In the genomic region with DNA sequence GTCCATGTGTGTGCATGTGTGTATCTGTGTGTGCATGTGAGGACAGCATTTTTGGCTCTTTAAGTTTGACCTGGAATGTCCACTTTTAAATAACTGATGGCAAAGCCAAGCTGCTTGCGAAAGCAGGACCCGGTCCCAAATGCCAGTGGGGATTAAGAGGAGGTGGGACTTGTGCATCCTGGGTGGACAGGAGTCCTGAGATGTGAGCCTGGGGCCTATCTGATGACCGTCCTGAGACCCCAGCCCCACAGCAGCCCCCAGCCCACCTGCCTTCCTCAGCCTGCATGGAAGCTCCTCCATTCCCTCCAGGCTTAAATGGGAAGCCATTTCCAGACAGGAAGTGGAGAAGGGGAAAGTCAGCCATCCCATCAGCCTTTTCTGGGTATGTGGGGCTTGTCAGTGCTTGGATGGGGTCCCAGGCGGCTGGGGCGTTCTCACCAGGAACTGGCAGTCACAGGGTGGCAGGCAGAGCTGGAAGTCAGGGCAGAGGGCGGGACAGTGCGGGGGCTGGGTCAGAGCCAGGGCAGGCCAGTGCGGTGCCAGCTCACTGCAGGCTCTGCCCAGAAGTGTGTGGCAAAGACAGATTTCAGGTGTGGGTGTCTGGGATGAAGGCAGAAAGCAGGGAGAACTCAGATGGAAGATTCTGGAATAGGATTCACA, we compare ENCODE assay signal across 18 cellular contexts.
DNase-seq lines count a peak whose midpoint lies in the region; ATAC-seq and TF ChIP-seq lines count a peak whose summit lies in the region.
"Had no signal": no experiment of that assay in that cellular context is flagged by ENCODE, and none has a peak within 500 bp of the region (broad histone marks: within the 10 kb centered on the region; RNA-seq: fewer than 3 reads in every experiment).

No MANE protein-coding gene starts in this region.

- H3K27me3 Mint-ChIP-seq in mesothelial cell of epicardium (ENCODE audit: low read depth), result no peaks in the 10 kb centered on the region

- H3K4me1 Mint-ChIP-seq in mesothelial cell of epicardium, result peaks cover 75% of the 10 kb centered on the region

- H3K9me3 Mint-ChIP-seq in mesothelial cell of epicardium, result no peaks in the 10 kb centered on the region
- H3K9me3 Mint-ChIP-seq: activated naive CD4-positive, alpha-beta T cell treated with anti-CD3 and anti-CD28 coated beads, Interleukin-2, amount 50 U/mL, for 72 hours had no signal

- in situ Hi-C loops in HAP-1 (cut with MboI; ENCODE audit: low sequenced_read_pairs), result no loop called here

- H3K9me3 ChIP-seq in ascending aorta (no peaks in the 10 kb centered on the region), thyroid gland (no peaks in the 10 kb centered on the region), HAP-1 (no peaks in the 10 kb centered on the region)
- H3K9me3 ChIP-seq: uterus had no signal

- H3K4me3 ChIP-seq in ascending aorta (no peak overlapping the region), thyroid gland (replicated peaks in 1 of 3) (no peak overlapping the region), HAP-1 (no peak overlapping the region)
- H3K4me3 ChIP-seq: lung, uterus had no signal

- no peak for TF ChIP-seq POLR2A in thyroid gland (IDR thresholded peaks at IDR 0.05)

- TF ChIP-seq CTCF in ascending aorta (IDR thresholded peaks at IDR 0.05), result no peak
- no peak for TF ChIP-seq CTCF in mesothelial cell of epicardium (IDR thresholded peaks at IDR 0.05; ENCODE audit: unreplicated experiment)
- no peak for TF ChIP-seq CTCF in thyroid gland (IDR thresholded peaks at IDR 0.05)

- H3K27me3 ChIP-seq in ascending aorta (no peaks in the 10 kb centered on the region), thyroid gland (no peaks in the 10 kb centered on the region), HAP-1 (ENCODE audit: low read depth) (no peaks in the 10 kb centered on the region)
- H3K27me3 ChIP-seq: uterus had no signal

- H3K4me1 ChIP-seq in ascending aorta (peaks cover 18 to 31% of the 10 kb centered on the region in 2 donors), thyroid gland (peaks cover 10 to 35% of the 10 kb centered on the region in 2 donors), HAP-1 (no peaks in the 10 kb centered on the region)
- H3K4me1 ChIP-seq: uterus had no signal

- peak in 1 of 2 donors; percentile 75 for DNase-seq in ascending aorta (ENCODE audit: low spot score in 2 of 2)
- DNase-seq in Right ventricle myocardium superior, result no peak
- no peak for DNase-seq in mesothelial cell of epicardium (ENCODE audit: low spot score in 2 of 2, unreplicated experiment in 2 of 2)
- DNase-seq in thyroid gland, result peak; percentile 51 to 60
- no peak for DNase-seq in HUDEP-2 (lab: John Stamatoyannopoulos, UW; ENCODE audit: unreplicated experiment in 76 of 76)
- DNase-seq in HAP-1 (ENCODE audit: low spot score in 2 of 2), result no peak
- DNase-seq: CD4-positive, alpha-beta memory T cell; effector CD8-positive, alpha-beta T cell; HCEC 1CT; MV-4-11; NCI-H2171 treated with DMSO at 0.1 percent for 48 hours; NCI-H69; SHP77; uterus had no signal

- WGBS in thyroid gland, 2 donors, result 53 to 60% methylated on average over 8 of the region's 8 CpGs

- no peaks in the 10 kb centered on the region for H3K36me3 Mint-ChIP-seq in mesothelial cell of epicardium
- H3K36me3 Mint-ChIP-seq: activated naive CD4-positive, alpha-beta T cell treated with anti-CD3 and anti-CD28 coated beads, Interleukin-2, amount 50 U/mL, for 72 hours; CD4-positive, alpha-beta memory T cell had no signal

- H3K27ac ChIP-seq in ascending aorta, result peak overlapping the region; percentile 54 to 75
- H3K27ac ChIP-seq in thyroid gland, result peak overlapping the region in 1 of 3 donors; percentile 11
- H3K27ac ChIP-seq: KMS-11, uterus had no signal

- no peak overlapping the region for H3K4me3 Mint-ChIP-seq in mesothelial cell of epicardium
- H3K4me3 Mint-ChIP-seq: CD4-positive, alpha-beta memory T cell had no signal

- peak overlapping the region; percentile 53 for H3K27ac Mint-ChIP-seq in mesothelial cell of epicardium
- H3K27ac Mint-ChIP-seq: activated naive CD4-positive, alpha-beta T cell treated with anti-CD3 and anti-CD28 coated beads, Interleukin-2, amount 50 U/mL, for 72 hours; CD4-positive, alpha-beta memory T cell had no signal

- intact Hi-C loops in ascending aorta (cut with DNase I), result loop anchor here (5.0 kb wide), 1 partner anchor 120 kb away; a partner anchor contains a TSS
- intact Hi-C loops in Right ventricle myocardium superior (cut with DNase I), result no loop called here
- intact Hi-C loops in thyroid gland (cut with DNase I), result no loop called here

- no peaks in the 10 kb centered on the region for H3K36me3 ChIP-seq in ascending aorta
- H3K36me3 ChIP-seq in thyroid gland, result no peaks in the 10 kb centered on the region
- H3K36me3 ChIP-seq in HAP-1 (replicated peaks), result no peaks in the 10 kb centered on the region
- H3K36me3 ChIP-seq: uterus had no signal

- ATAC-seq in Right ventricle myocardium superior (ENCODE audit: poor library complexity) (peak; percentile 53), GM18868 (IDR thresholded peaks at IDR 0.05; ENCODE audit: unreplicated experiment) (no peak)
- ATAC-seq: activated naive CD4-positive, alpha-beta T cell treated with anti-CD3 and anti-CD28 coated beads, Interleukin-2, amount 50 U/mL, for 72 hours had no signal

Comparison
In these comparisons a context has a peak if more than half of its experiments do, and no peak if none do; other contexts are left out.
1. DNase-seq: peak in thyroid gland (2 of 2); none in Right ventricle myocardium superior (single experiment), mesothelial cell of epicardium (0 of 2), HUDEP-2 (0 of 76) and HAP-1 (0 of 2).